In genomic region chr20:30376767-30377658, GRCh38 we compare ENCODE assay signal across 1 cellular context.
TF ChIP-seq lines count a peak whose summit lies in the region.

No MANE protein-coding gene starts in this region.

TF ChIP-seq in HepG2, 621 proteins besides CTCF, POLR2A, EP300 and RAD21 (continued from another document and continues in another):
- TF ChIP-seq, protein P1, sequence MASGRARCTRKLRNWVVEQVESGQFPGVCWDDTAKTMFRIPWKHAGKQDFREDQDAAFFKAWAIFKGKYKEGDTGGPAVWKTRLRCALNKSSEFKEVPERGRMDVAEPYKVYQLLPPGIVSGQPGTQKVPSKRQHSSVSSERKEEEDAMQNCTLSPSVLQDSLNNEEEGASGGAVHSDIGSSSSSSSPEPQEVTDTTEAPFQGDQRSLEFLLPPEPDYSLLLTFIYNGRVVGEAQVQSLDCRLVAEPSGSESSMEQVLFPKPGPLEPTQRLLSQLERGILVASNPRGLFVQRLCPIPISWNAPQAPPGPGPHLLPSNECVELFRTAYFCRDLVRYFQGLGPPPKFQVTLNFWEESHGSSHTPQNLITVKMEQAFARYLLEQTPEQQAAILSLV (CRISPR knock-in tag; IDR thresholded peaks at IDR 0.05; ENCODE audit: borderline replicate concordance) = peak; percentile 97
- TF ChIP-seq ZBTB3 (CRISPR knock-in tag; IDR thresholded peaks at IDR 0.05; ENCODE audit: borderline replicate concordance, low read depth) (no peak), SCMH1 (CRISPR knock-in tag; IDR thresholded peaks at IDR 0.05; ENCODE audit: borderline replicate concordance) (no peak), ARID2 (CRISPR knock-in tag; IDR thresholded peaks at IDR 0.05; ENCODE audit: borderline replicate concordance) (0 out of 2 replicates have a peak, but pooled peaks have one; percentile 30), ZNF687 (CRISPR knock-in tag; IDR thresholded peaks at IDR 0.05) (peak; percentile 91), NR0B2 (CRISPR knock-in tag; IDR thresholded peaks at IDR 0.05) (no peak), YY1 (IDR thresholded peaks at IDR 0.05; ENCODE audit: insufficient read depth, insufficient replicate concordance, low read depth, low read length) (peak; percentile 74), ZSCAN22 (CRISPR knock-in tag; IDR thresholded peaks at IDR 0.05) (no peak; the same call in 1 of the 2 replicates), NFYB (CRISPR knock-in tag; IDR thresholded peaks at IDR 0.05) (no peak; the same call in 1 of the 2 replicates), HMGA1 (CRISPR knock-in tag; conservative IDR thresholded peaks at IDR 0.05) (no peak), U2AF2 (IDR thresholded peaks at IDR 0.05; ENCODE audit: low read depth, low read length) (peak; percentile 65; the same call in 1 of the 2 replicates), ZNF747 (CRISPR knock-in tag; IDR thresholded peaks at IDR 0.05; ENCODE audit: borderline replicate concordance) (no peak), ZNF766 (CRISPR knock-in tag; IDR thresholded peaks at IDR 0.05; ENCODE audit: borderline replicate concordance) (no peak), ZNF275 (CRISPR knock-in tag; IDR thresholded peaks at IDR 0.05; ENCODE audit: borderline replicate concordance) (no peak), ZNF432 (CRISPR knock-in tag; IDR thresholded peaks at IDR 0.05; ENCODE audit: borderline replicate concordance) (no peak), FOXA1 (IDR thresholded peaks at IDR 0.05) (no peak), FOXA1 (CRISPR knock-in tag; IDR thresholded peaks at IDR 0.05) (peak; percentile 29), ATF7-NPFF (CRISPR knock-in tag; IDR thresholded peaks at IDR 0.05; ENCODE audit: low read depth) (peak; percentile 55; the same call in 1 of the 2 replicates), ZNF513 (CRISPR knock-in tag; conservative IDR thresholded peaks at IDR 0.05) (no peak), SMAD1 (CRISPR knock-in tag; IDR thresholded peaks at IDR 0.05; ENCODE audit: borderline replicate concordance, low read depth) (peak; percentile 76; the same call in 1 of the 2 replicates), HHEX (CRISPR knock-in tag; IDR thresholded peaks at IDR 0.05) (no peak; the same call in 1 of the 2 replicates), ZEB1 (IDR thresholded peaks at IDR 0.05; ENCODE audit: insufficient replicate concordance, low read depth) (no peak), ISX (CRISPR knock-in tag; conservative IDR thresholded peaks at IDR 0.05) (0 out of 2 replicates have a peak, but pooled peaks have one; percentile 16), ZSCAN12 (CRISPR knock-in tag; IDR thresholded peaks at IDR 0.05) (no peak), PAWR (CRISPR knock-in tag; IDR thresholded peaks at IDR 0.05; ENCODE audit: borderline replicate concordance) (no peak), TCF12 (IDR thresholded peaks at IDR 0.05) (no peak), TCF12 (CRISPR knock-in tag; IDR thresholded peaks at IDR 0.05) (no peak), ZNF672 (CRISPR knock-in tag; IDR thresholded peaks at IDR 0.05) (no peak), KDM1A (CRISPR knock-in tag; IDR thresholded peaks at IDR 0.05) (no peak), ZNF101 (CRISPR knock-in tag; IDR thresholded peaks at IDR 0.05; ENCODE audit: borderline replicate concordance, low read depth) (no peak), ZNF75D (CRISPR knock-in tag; IDR thresholded peaks at IDR 0.05; ENCODE audit: borderline replicate concordance) (no peak), PBX3 (CRISPR knock-in tag; IDR thresholded peaks at IDR 0.05; ENCODE audit: borderline replicate concordance) (no peak), GTF3A (CRISPR knock-in tag; conservative IDR thresholded peaks at IDR 0.05) (no peak), BHLHE40 (IDR thresholded peaks at IDR 0.05; ENCODE audit: low read length) (peak; percentile 41; the same call in 1 of the 2 replicates), SIX1 (CRISPR knock-in tag; IDR thresholded peaks at IDR 0.05; ENCODE audit: borderline replicate concordance) (no peak), ZSCAN9 (CRISPR knock-in tag; IDR thresholded peaks at IDR 0.05; ENCODE audit: borderline replicate concordance) (peak; percentile 79), MEIS1 (CRISPR knock-in tag; IDR thresholded peaks at IDR 0.05; ENCODE audit: borderline replicate concordance) (peak; percentile 70), RFX1 (IDR thresholded peaks at IDR 0.05) (no peak), CHD2 (IDR thresholded peaks at IDR 0.05; ENCODE audit: low read depth, low read length) (peak; percentile 63), BRCA1 (CRISPR knock-in tag; IDR thresholded peaks at IDR 0.05) (peak; percentile 15; the same call in 1 of the 2 replicates)
- TF ChIP-seq, protein P2, sequence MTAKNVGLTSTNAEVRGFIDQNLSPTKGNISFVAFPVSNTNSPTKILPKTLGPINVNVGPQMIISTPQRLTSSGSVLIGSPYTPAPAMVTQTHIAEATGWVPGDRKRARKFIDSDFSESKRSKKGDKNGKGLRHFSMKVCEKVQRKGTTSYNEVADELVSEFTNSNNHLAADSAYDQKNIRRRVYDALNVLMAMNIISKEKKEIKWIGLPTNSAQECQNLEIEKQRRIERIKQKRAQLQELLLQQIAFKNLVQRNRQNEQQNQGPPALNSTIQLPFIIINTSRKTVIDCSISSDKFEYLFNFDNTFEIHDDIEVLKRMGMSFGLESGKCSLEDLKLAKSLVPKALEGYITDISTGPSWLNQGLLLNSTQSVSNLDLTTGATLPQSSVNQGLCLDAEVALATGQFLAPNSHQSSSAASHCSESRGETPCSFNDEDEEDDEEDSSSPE (CRISPR knock-in tag; IDR thresholded peaks at IDR 0.05) = peak; percentile 89
- TF ChIP-seq, protein P3, sequence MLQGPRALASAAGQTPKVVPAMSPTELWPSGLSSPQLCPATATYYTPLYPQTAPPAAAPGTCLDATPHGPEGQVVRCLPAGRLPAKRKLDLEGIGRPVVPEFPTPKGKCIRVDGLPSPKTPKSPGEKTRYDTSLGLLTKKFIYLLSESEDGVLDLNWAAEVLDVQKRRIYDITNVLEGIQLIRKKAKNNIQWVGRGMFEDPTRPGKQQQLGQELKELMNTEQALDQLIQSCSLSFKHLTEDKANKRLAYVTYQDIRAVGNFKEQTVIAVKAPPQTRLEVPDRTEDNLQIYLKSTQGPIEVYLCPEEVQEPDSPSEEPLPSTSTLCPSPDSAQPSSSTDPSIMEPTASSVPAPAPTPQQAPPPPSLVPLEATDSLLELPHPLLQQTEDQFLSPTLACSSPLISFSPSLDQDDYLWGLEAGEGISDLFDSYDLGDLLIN (CRISPR knock-in tag; IDR thresholded peaks at IDR 0.05; ENCODE audit: borderline replicate concordance) = no peak
- TF ChIP-seq, protein P4, sequence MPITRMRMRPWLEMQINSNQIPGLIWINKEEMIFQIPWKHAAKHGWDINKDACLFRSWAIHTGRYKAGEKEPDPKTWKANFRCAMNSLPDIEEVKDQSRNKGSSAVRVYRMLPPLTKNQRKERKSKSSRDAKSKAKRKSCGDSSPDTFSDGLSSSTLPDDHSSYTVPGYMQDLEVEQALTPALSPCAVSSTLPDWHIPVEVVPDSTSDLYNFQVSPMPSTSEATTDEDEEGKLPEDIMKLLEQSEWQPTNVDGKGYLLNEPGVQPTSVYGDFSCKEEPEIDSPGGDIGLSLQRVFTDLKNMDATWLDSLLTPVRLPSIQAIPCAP (CRISPR knock-in tag; IDR thresholded peaks at IDR 0.05; ENCODE audit: low read depth) = 0 out of 2 replicates have a peak, but pooled peaks have one; percentile 63
- TF ChIP-seq, protein P5, sequence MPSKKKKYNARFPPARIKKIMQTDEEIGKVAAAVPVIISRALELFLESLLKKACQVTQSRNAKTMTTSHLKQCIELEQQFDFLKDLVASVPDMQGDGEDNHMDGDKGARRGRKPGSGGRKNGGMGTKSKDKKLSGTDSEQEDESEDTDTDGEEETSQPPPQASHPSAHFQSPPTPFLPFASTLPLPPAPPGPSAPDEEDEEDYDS (CRISPR knock-in tag; IDR thresholded peaks at IDR 0.05) = no peak; the same call in 1 of the 2 replicates
